20 cellular contexts compared by ENCODE assay signal in genomic region chr16:2586901-2587480, GRCh38. TPM values are rescaled to one million over a fixed set of nuclear protein-coding genes. Genes with fewer than 3 reads are reported as not detected.
"Had no signal": no experiment of that assay in that cellular context is flagged by ENCODE, and none has a peak within 500 bp of the region (broad histone marks: within the 10 kb centered on the region; RNA-seq: fewer than 3 reads in every experiment).

No MANE protein-coding gene starts in this region.

- H3K4me3 Mint-ChIP-seq: activated T-helper 1 cell treated with anti-CD3 and anti-CD28 coated beads, Interleukin-12 subunit alpha, Interleukin-12 subunit beta, Interleukin-2, Interleukin-4 antibody, amounts not matched to agents 30 ng/mL and 10 ng/mL and 1 ng/mL, durations not matched to agents 14 hours and 24 hours and 36 hours; dendritic cell treated with granulocyte-macrophage colony-stimulating factor and Interleukin-4, amounts not matched to agents 40 ng/mL and 50 ng/mL, for 4 days; memory B cell; neural progenitor cell; T-helper 1 cell treated with Interleukin-12 subunit alpha and Interleukin-12 subunit beta and Interleukin-4 antibody, amounts not matched to agents 30 μg/mL and 1 μg/mL, for 36 hours had no signal

- H3K27ac ChIP-seq: ascending aorta, neural progenitor cell, sigmoid colon, SJSA1 had no signal

- ATAC-seq: activated CD4-positive, CD25-positive, alpha-beta regulatory T cell treated with anti-CD3 and anti-CD28 coated beads, Interleukin-2, amount 50 U/mL, for 24 hours; left lobe of liver; mucosa of descending colon had no signal

- H3K4me3 ChIP-seq: ascending aorta, mucosa of descending colon, neural progenitor cell, psoas muscle, sigmoid colon, SJSA1 had no signal

- H3K27me3 ChIP-seq: ascending aorta, neural progenitor cell, sigmoid colon, SJSA1 had no signal

- H3K4me1 Mint-ChIP-seq: neural progenitor cell had no signal

- H3K36me3 ChIP-seq: neural progenitor cell had no signal

- H3K27me3 Mint-ChIP-seq: dendritic cell treated with granulocyte-macrophage colony-stimulating factor and Interleukin-4, amounts not matched to agents 40 ng/mL and 50 ng/mL, for 4 days; memory B cell; naive B cell had no signal

- H3K4me1 ChIP-seq: neural progenitor cell had no signal

- H3K9me3 ChIP-seq: ascending aorta, mucosa of descending colon, psoas muscle, sigmoid colon, SJSA1 had no signal

- DNase-seq: effector memory CD4-positive, alpha-beta T cell; islet precursor cell; naive B cell; sigmoid colon; stimulated activated naive CD4-positive, alpha-beta T cell had no signal

- H3K9me3 Mint-ChIP-seq: activated T-helper 1 cell treated with anti-CD3 and anti-CD28 coated beads, Interleukin-12 subunit alpha, Interleukin-12 subunit beta, Interleukin-2, Interleukin-4 antibody, amounts not matched to agents 30 ng/mL and 10 ng/mL and 1 ng/mL, durations not matched to agents 14 hours and 24 hours and 36 hours; dendritic cell treated with granulocyte-macrophage colony-stimulating factor and Interleukin-4, amounts not matched to agents 40 ng/mL and 50 ng/mL, for 4 days; memory B cell; naive B cell; neural progenitor cell; T-helper 1 cell treated with Interleukin-12 subunit alpha and Interleukin-12 subunit beta and Interleukin-4 antibody, amounts not matched to agents 30 μg/mL and 1 μg/mL, for 36 hours had no signal

- H3K27ac Mint-ChIP-seq: activated T-helper 1 cell treated with anti-CD3 and anti-CD28 coated beads, Interleukin-12 subunit alpha, Interleukin-12 subunit beta, Interleukin-2, Interleukin-4 antibody, amounts not matched to agents 30 ng/mL and 10 ng/mL and 1 ng/mL, durations not matched to agents 14 hours and 24 hours and 36 hours; dendritic cell treated with granulocyte-macrophage colony-stimulating factor and Interleukin-4, amounts not matched to agents 40 ng/mL and 50 ng/mL, for 4 days; memory B cell; neural progenitor cell; T-helper 1 cell treated with Interleukin-12 subunit alpha and Interleukin-12 subunit beta and Interleukin-4 antibody, amounts not matched to agents 30 μg/mL and 1 μg/mL, for 36 hours had no signal

RNA-seq across cellular contexts. Expression of gene CEMP1, which starts 55.8 kb away (rescaled TPM):
- total RNA-seq: activated CD8-positive, alpha-beta memory T cell treated with anti-CD3 and anti-CD28 coated beads for 36 hours; ascending aorta; fibroblast of villous mesenchyme; glomerular endothelial cell; osteocyte; sigmoid colon; SJSA1 had no signal
